In genomic region chr12:108247130-108247529, GRCh38 we compare ENCODE assay signal across 22 cellular contexts.
"Had no signal": no experiment of that assay in that cellular context is flagged by ENCODE, and none has a peak within 500 bp of the region (broad histone marks: within the 10 kb centered on the region; RNA-seq: fewer than 3 reads in every experiment).

No MANE protein-coding gene starts in this region.

- H3K4me1 Mint-ChIP-seq: memory B cell; mesothelial cell of epicardium; naive B cell; naive thymus-derived CD4-positive, alpha-beta T cell had no signal

- DNase-seq: hippocampal formation; hypothalamus; immature natural killer cell; islet precursor cell; kidney; kidney glomerular epithelial cell; left cardiac atrium; left colon; left lung; left ventricle myocardium inferior; left ventricle myocardium superior; lower lobe of right lung; mammary epithelial cell; mesenchymal stem cell; mesendoderm; midbrain; mucosa of descending colon; naive B cell; naive thymus-derived CD4-positive, alpha-beta T cell had no signal

- H3K36me3 Mint-ChIP-seq: immature natural killer cell; mesothelial cell of epicardium; naive B cell; naive thymus-derived CD4-positive, alpha-beta T cell had no signal

- H3K27ac Mint-ChIP-seq: memory B cell; mesothelial cell of epicardium; naive B cell; naive thymus-derived CD4-positive, alpha-beta T cell had no signal

- ATAC-seq: left cardiac atrium; left colon; left lobe of liver; left lung; left ventricle myocardium superior; lower lobe of right lung; mucosa of descending colon; naive thymus-derived CD4-positive, alpha-beta T cell had no signal

- H3K9me3 Mint-ChIP-seq: immature natural killer cell, memory B cell, mesothelial cell of epicardium had no signal

- H3K4me3 Mint-ChIP-seq: immature natural killer cell; memory B cell; mesothelial cell of epicardium; naive B cell; naive thymus-derived CD4-positive, alpha-beta T cell had no signal
